18 cellular contexts compared by ENCODE assay signal in genomic region chr13:94384217-94384905, GRCh38.
"Had no signal": no experiment of that assay in that cellular context is flagged by ENCODE, and none has a peak within 500 bp of the region (broad histone marks: within the 10 kb centered on the region; RNA-seq: fewer than 3 reads in every experiment).

No MANE protein-coding gene starts in this region.

- H3K36me3 ChIP-seq: ascending aorta, breast epithelium, neutrophil, thoracic aorta, upper lobe of right lung had no signal

- DNase-seq: activated CD4-positive, alpha-beta T cell treated with anti-CD3 and anti-CD28 coated beads, Interleukin-2, amount 50 U/mL, for 1 hour; activated naive CD4-positive, alpha-beta T cell; activated naive CD8-positive, alpha-beta T cell treated with anti-CD3 and anti-CD28 coated beads, Interleukin-2, amount 50 U/mL, for 24 hours; cerebellar nuclear complex; effector memory CD4-positive, alpha-beta T cell; foreskin keratinocyte; head of caudate nucleus; mesendoderm; natural killer cell; posterior cingulate gyrus; retina; stimulated activated CD4-positive, alpha-beta T cell treated with anti-CD3 and anti-CD28 coated beads, Interleukin-12 subunit alpha, Interleukin-12 subunit beta, amount 100 ng/mL, for 4 hours; stimulated activated CD4-positive, alpha-beta T cell treated with anti-CD3 and anti-CD28 coated beads, Interleukin-2, amount 100 ng/mL, for 24 hours; upper lobe of right lung had no signal

- H3K4me1 ChIP-seq: ascending aorta, breast epithelium, foreskin keratinocyte, upper lobe of right lung had no signal

- ATAC-seq: activated naive CD8-positive, alpha-beta T cell treated with anti-CD3 and anti-CD28 coated beads, Interleukin-2, amount 50 U/mL, for 24 hours; foreskin keratinocyte; natural killer cell; upper lobe of right lung had no signal

- H3K27ac ChIP-seq: ascending aorta, breast epithelium, foreskin keratinocyte, neutrophil, thoracic aorta, upper lobe of right lung had no signal

- H3K9me3 ChIP-seq: ascending aorta, breast epithelium, neutrophil, thoracic aorta, upper lobe of right lung had no signal

- H3K27me3 ChIP-seq: ascending aorta, breast epithelium, foreskin keratinocyte, neutrophil, upper lobe of right lung had no signal

- H3K4me3 ChIP-seq: ascending aorta, breast epithelium, thoracic aorta, upper lobe of right lung had no signal
